In the genomic region with DNA sequence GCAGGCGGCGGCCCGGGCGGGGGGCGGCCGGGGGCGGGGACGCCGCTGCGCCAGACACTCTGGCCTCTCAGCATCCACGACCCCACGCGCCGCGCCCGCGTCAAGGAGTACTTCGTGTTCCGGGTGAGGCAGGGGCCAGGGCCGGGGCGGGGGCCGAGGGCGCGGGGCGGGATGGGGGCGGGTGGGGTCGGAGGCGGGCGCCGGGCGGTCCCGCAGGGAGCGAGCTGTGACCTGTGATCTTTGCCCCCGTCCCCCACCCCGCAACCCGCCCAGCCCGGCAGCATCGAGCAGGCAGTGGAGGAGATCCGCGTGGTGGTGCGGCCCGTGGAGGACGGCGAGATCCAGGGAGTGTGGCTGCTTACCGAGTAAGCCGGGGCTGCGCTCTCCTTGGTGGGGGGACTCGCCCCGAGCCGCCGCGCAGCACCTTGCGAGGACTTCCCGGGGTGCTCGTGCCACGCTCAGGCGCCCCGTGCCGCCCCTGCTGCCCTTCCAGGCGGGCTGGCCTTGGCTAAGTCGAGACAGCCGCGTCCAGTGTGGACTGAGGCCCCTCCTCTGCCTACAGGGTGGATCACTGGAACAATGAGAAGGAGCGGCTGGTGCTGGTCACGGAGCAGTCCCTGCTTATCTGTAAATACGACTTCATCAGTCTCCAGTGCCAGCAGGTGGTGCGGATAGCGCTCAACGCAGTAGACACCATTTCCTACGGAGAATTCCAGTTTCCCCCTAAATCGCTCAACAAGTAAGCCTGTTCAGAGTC, we compare ENCODE assay signal across 1 cellular context.
TF ChIP-seq lines count a peak whose summit lies in the region.

No MANE protein-coding gene starts in this region.

TF ChIP-seq in HepG2, 621 proteins besides CTCF, POLR2A, EP300 and RAD21 (continued from another document and continues in another):
- TF ChIP-seq TGIF2 (CRISPR knock-in tag; IDR thresholded peaks at IDR 0.05) (peak; percentile 48; the same call in 1 of the 2 replicates), SETDB1 (CRISPR knock-in tag; IDR thresholded peaks at IDR 0.05; ENCODE audit: borderline replicate concordance) (no peak), ZNF205 (CRISPR knock-in tag; IDR thresholded peaks at IDR 0.05) (no peak), FOXP1 (IDR thresholded peaks at IDR 0.05) (no peak), FOXP1 (CRISPR knock-in tag; IDR thresholded peaks at IDR 0.05) (no peak; the same call in 1 of the 2 replicates), CEBPZ (IDR thresholded peaks at IDR 0.05; ENCODE audit: low read length) (no peak), ZNF136 (CRISPR knock-in tag; IDR thresholded peaks at IDR 0.05; ENCODE audit: low read depth) (peak; percentile 88; the same call in 1 of the 2 replicates), NR3C1 (CRISPR knock-in tag; IDR thresholded peaks at IDR 0.05) (no peak), ZNF251 (CRISPR knock-in tag; IDR thresholded peaks at IDR 0.05) (no peak), ZNF772 (CRISPR knock-in tag; IDR thresholded peaks at IDR 0.05) (no peak), GPN1 (CRISPR knock-in tag; IDR thresholded peaks at IDR 0.05; ENCODE audit: borderline replicate concordance) (no peak), THRA (CRISPR knock-in tag; IDR thresholded peaks at IDR 0.05; ENCODE audit: borderline replicate concordance) (no peak), IRF1 (CRISPR knock-in tag; IDR thresholded peaks at IDR 0.05; ENCODE audit: low read depth) (no peak), ZNF891 (CRISPR knock-in tag; IDR thresholded peaks at IDR 0.05) (0 out of 2 replicates have a peak, but pooled peaks have one; percentile 27), MLX (CRISPR knock-in tag; IDR thresholded peaks at IDR 0.05) (no peak), DMAP1 (CRISPR knock-in tag; IDR thresholded peaks at IDR 0.05) (peak; percentile 87), ZNF124 (CRISPR knock-in tag; IDR thresholded peaks at IDR 0.05) (no peak), NFYB (CRISPR knock-in tag; IDR thresholded peaks at IDR 0.05) (no peak; the same call in 1 of the 2 replicates), ZNF724P (CRISPR knock-in tag; IDR thresholded peaks at IDR 0.05; ENCODE audit: borderline replicate concordance) (no peak; the same call in 1 of the 2 replicates), ZNF354B (CRISPR knock-in tag; IDR thresholded peaks at IDR 0.05) (no peak), NPAS2 (CRISPR knock-in tag; IDR thresholded peaks at IDR 0.05; ENCODE audit: borderline replicate concordance) (no peak), PREB (CRISPR knock-in tag; IDR thresholded peaks at IDR 0.05) (no peak), GATAD1 (CRISPR knock-in tag; IDR thresholded peaks at IDR 0.05) (no peak), ZNF652 (CRISPR knock-in tag; IDR thresholded peaks at IDR 0.05; ENCODE audit: borderline replicate concordance, low read depth) (no peak), ZNF776 (CRISPR knock-in tag; IDR thresholded peaks at IDR 0.05) (no peak; the same call in 1 of the 2 replicates), FLYWCH1 (CRISPR knock-in tag; IDR thresholded peaks at IDR 0.05) (no peak), NFE2 (CRISPR knock-in tag; IDR thresholded peaks at IDR 0.05) (no peak), RARA (CRISPR knock-in tag; IDR thresholded peaks at IDR 0.05) (no peak), MIER2 (CRISPR knock-in tag; IDR thresholded peaks at IDR 0.05) (no peak), HCFC1 (IDR thresholded peaks at IDR 0.05; ENCODE audit: low read depth, low read length) (no peak), RORA (CRISPR knock-in tag; IDR thresholded peaks at IDR 0.05) (no peak), SRSF4 (IDR thresholded peaks at IDR 0.05; ENCODE audit: low read depth, low read length, poor library complexity, severe bottlenecking) (no peak), FOXM1 (CRISPR knock-in tag; IDR thresholded peaks at IDR 0.05) (no peak), PCBP2 (optimal IDR thresholded peaks at IDR 0.05; ENCODE audit: low read depth, low read length, poor library complexity, severe bottlenecking) (no peak), ZNF17 (CRISPR knock-in tag; IDR thresholded peaks at IDR 0.05) (no peak), E2F1 (CRISPR knock-in tag; IDR thresholded peaks at IDR 0.05) (no peak), TARDBP (CRISPR knock-in tag; IDR thresholded peaks at IDR 0.05) (peak; percentile 70; the same call in 1 of the 2 replicates), MLLT10 (CRISPR knock-in tag; IDR thresholded peaks at IDR 0.05) (no peak), SRSF1 (optimal IDR thresholded peaks at IDR 0.05; ENCODE audit: low read depth, low read length) (peak; percentile 39), NCOA2 (CRISPR knock-in tag; IDR thresholded peaks at IDR 0.05) (no peak), ZNF235 (CRISPR knock-in tag; IDR thresholded peaks at IDR 0.05; ENCODE audit: borderline replicate concordance) (peak; percentile 68; the same call in 1 of the 2 replicates)
- TF ChIP-seq, protein P1, sequence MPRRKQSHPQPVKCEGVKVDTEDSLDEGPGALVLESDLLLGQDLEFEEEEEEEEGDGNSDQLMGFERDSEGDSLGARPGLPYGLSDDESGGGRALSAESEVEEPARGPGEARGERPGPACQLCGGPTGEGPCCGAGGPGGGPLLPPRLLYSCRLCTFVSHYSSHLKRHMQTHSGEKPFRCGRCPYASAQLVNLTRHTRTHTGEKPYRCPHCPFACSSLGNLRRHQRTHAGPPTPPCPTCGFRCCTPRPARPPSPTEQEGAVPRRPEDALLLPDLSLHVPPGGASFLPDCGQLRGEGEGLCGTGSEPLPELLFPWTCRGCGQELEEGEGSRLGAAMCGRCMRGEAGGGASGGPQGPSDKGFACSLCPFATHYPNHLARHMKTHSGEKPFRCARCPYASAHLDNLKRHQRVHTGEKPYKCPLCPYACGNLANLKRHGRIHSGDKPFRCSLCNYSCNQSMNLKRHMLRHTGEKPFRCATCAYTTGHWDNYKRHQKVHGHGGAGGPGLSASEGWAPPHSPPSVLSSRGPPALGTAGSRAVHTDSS (CRISPR knock-in tag; conservative IDR thresholded peaks at IDR 0.05): no peak
- TF ChIP-seq, protein P2, sequence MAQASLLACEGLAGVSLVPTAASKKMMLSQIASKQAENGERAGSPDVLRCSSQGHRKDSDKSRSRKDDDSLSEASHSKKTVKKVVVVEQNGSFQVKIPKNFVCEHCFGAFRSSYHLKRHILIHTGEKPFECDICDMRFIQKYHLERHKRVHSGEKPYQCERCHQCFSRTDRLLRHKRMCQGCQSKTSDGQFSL (CRISPR knock-in tag; IDR thresholded peaks at IDR 0.05): no peak
- TF ChIP-seq, protein P3, sequence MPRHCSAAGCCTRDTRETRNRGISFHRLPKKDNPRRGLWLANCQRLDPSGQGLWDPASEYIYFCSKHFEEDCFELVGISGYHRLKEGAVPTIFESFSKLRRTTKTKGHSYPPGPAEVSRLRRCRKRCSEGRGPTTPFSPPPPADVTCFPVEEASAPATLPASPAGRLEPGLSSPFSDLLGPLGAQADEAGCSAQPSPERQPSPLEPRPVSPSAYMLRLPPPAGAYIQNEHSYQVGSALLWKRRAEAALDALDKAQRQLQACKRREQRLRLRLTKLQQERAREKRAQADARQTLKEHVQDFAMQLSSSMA (CRISPR knock-in tag; IDR thresholded peaks at IDR 0.05): no peak
- TF ChIP-seq, protein P4, sequence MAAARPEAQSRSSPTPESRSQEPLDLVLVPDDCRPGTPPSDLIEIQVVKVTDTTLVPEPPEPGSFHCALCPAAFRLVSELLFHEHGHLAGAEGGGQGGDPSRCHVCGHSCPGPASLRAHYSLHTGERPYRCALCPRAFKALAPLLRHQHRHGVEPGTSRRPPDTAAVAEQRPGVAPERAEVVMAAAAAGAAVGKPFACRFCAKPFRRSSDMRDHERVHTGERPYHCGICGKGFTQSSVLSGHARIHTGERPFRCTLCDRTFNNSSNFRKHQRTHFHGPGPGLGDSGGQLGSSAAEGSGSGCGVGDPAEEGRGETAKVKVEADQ (CRISPR knock-in tag; IDR thresholded peaks at IDR 0.05; ENCODE audit: borderline replicate concordance): peak; percentile 37; the same call in 1 of the 2 replicates
- TF ChIP-seq, protein P5, sequence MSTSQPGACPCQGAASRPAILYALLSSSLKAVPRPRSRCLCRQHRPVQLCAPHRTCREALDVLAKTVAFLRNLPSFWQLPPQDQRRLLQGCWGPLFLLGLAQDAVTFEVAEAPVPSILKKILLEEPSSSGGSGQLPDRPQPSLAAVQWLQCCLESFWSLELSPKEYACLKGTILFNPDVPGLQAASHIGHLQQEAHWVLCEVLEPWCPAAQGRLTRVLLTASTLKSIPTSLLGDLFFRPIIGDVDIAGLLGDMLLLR (CRISPR knock-in tag; IDR thresholded peaks at IDR 0.05): peak; percentile 36; the same call in 1 of the 2 replicates
- TF ChIP-seq, protein P6, sequence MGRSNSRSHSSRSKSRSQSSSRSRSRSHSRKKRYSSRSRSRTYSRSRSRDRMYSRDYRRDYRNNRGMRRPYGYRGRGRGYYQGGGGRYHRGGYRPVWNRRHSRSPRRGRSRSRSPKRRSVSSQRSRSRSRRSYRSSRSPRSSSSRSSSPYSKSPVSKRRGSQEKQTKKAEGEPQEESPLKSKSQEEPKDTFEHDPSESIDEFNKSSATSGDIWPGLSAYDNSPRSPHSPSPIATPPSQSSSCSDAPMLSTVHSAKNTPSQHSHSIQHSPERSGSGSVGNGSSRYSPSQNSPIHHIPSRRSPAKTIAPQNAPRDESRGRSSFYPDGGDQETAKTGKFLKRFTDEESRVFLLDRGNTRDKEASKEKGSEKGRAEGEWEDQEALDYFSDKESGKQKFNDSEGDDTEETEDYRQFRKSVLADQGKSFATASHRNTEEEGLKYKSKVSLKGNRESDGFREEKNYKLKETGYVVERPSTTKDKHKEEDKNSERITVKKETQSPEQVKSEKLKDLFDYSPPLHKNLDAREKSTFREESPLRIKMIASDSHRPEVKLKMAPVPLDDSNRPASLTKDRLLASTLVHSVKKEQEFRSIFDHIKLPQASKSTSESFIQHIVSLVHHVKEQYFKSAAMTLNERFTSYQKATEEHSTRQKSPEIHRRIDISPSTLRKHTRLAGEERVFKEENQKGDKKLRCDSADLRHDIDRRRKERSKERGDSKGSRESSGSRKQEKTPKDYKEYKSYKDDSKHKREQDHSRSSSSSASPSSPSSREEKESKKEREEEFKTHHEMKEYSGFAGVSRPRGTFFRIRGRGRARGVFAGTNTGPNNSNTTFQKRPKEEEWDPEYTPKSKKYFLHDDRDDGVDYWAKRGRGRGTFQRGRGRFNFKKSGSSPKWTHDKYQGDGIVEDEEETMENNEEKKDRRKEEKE (IDR thresholded peaks at IDR 0.05): no peak
